Comparison of ENCODE assay signal across 19 cellular contexts in genomic region chr6:62707156-62707555, GRCh38.
DNase-seq lines count a peak whose midpoint lies in the region; ATAC-seq and TF ChIP-seq lines count a peak whose summit lies in the region.
"Had no signal": no experiment of that assay in that cellular context is flagged by ENCODE, and none has a peak within 500 bp of the region (broad histone marks: within the 10 kb centered on the region; RNA-seq: fewer than 3 reads in every experiment).

No MANE protein-coding gene starts in this region.

- no peak for DNase-seq in MM.1S
- peak; percentile 2 for DNase-seq in SKM-1 (lab: John Stamatoyannopoulos, UW; ENCODE audit: unreplicated experiment)
- DNase-seq in neural crest cell (ENCODE audit: low read depth, low spot score) = no peak
- no peak for DNase-seq in thyroid gland
- no peak for DNase-seq in NCI-H446 (lab: John Stamatoyannopoulos, UW)
- DNase-seq: activated CD4-positive, alpha-beta T cell treated with anti-CD3 and anti-CD28 coated beads, Interleukin-2, amount 50 U/mL, for 48 hours; activated naive CD4-positive, alpha-beta T cell treated with anti-CD3 and anti-CD28 coated beads, Interleukin-2, amount 10 ng/mL, durations not matched to agents 7 days and 5 days; activated T-cell treated with anti-CD3 and anti-CD28 coated beads, Interleukin-2, amount 50 U/mL, for 1 hour; heart right ventricle; kidney; MG63; NCI-H2171 treated with DMSO at 0.1 percent for 48 hours; NK-92 treated with Interleukin-12 subunit alpha and Interleukin-12 subunit beta, amount 100 ng/mL, for 24 hours had no signal

- no peaks in the 10 kb centered on the region for H3K36me3 Mint-ChIP-seq in neural crest cell (ENCODE audit: low read depth)
- H3K36me3 Mint-ChIP-seq: activated naive CD4-positive, alpha-beta T cell treated with anti-CD3 and anti-CD28 coated beads, Interleukin-2, amount 10 ng/mL, durations not matched to agents 7 days and 5 days had no signal

- no peak overlapping the region for H3K4me3 Mint-ChIP-seq in neural crest cell
- H3K4me3 Mint-ChIP-seq: activated naive CD4-positive, alpha-beta T cell treated with anti-CD3 and anti-CD28 coated beads, Interleukin-2, amount 10 ng/mL, durations not matched to agents 7 days and 5 days; natural killer cell treated with Interleukin-12 subunit alpha and Interleukin-12 subunit beta and Interleukin-15 and Interleukin-18, amount 100 ng/mL, for 72 hours had no signal

- H3K27me3 ChIP-seq in MM.1S (replicated peaks; ENCODE audit: insufficient read depth, low read length) (no peaks in the 10 kb centered on the region), thyroid gland (no peaks in the 10 kb centered on the region), gastroesophageal sphincter (no peaks in the 10 kb centered on the region)
- H3K27me3 ChIP-seq: BLaER1, heart right ventricle, MG63, SJSA1 had no signal

- H3K4me1 ChIP-seq in MM.1S (ENCODE audit: low read length) (no peaks in the 10 kb centered on the region), thyroid gland (no peaks in the 10 kb centered on the region), gastroesophageal sphincter (no peaks in the 10 kb centered on the region)
- H3K4me1 ChIP-seq: BLaER1, heart right ventricle, SJSA1 had no signal

- no peaks in the 10 kb centered on the region for H4K20me1 ChIP-seq in MM.1S (ENCODE audit: insufficient read depth, low read length)
- H4K20me1 ChIP-seq: BLaER1 had no signal

- TF ChIP-seq POLR2A in thyroid gland (IDR thresholded peaks at IDR 0.05) (no peak), gastroesophageal sphincter (IDR thresholded peaks at IDR 0.05) (no peak)

- no peak for ATAC-seq in gastroesophageal sphincter
- ATAC-seq: heart right ventricle; natural killer cell treated with Interleukin-12 subunit alpha and Interleukin-12 subunit beta and Interleukin-15 and Interleukin-18, amount 100 ng/mL, for 72 hours had no signal

- no peak overlapping the region for H3K4me2 ChIP-seq in MM.1S (ENCODE audit: low read depth, low read length)
- H3K4me2 ChIP-seq: BLaER1 had no signal

- no peaks in the 10 kb centered on the region for H3F3A ChIP-seq in MM.1S (ENCODE audit: insufficient read depth, low read length)

- H3K36me3 ChIP-seq in MM.1S (replicated peaks; ENCODE audit: insufficient read depth, low read length) (no peaks in the 10 kb centered on the region), thyroid gland (no peaks in the 10 kb centered on the region), gastroesophageal sphincter (no peaks in the 10 kb centered on the region)
- H3K36me3 ChIP-seq: BLaER1, heart right ventricle, MG63, SJSA1, thoracic aorta had no signal

- TF ChIP-seq CTCF in GM12875 (IDR thresholded peaks at IDR 0.05; ENCODE audit: borderline replicate concordance, insufficient read depth, low read depth, low read length) = 0 out of 2 replicates have a peak, but pooled peaks have one; percentile 6
- TF ChIP-seq CTCF in MM.1S (IDR thresholded peaks at IDR 0.05; ENCODE audit: low read length) = peak; percentile 9; the same call in 1 of the 2 replicates
- TF ChIP-seq CTCF in neural crest cell (conservative IDR thresholded peaks at IDR 0.05) = peak; percentile 20
- no peak for TF ChIP-seq CTCF in thyroid gland (IDR thresholded peaks at IDR 0.05)
- TF ChIP-seq CTCF in gastroesophageal sphincter (IDR thresholded peaks at IDR 0.05) = no peak

- H3K9me3 ChIP-seq in MM.1S (replicated peaks; ENCODE audit: insufficient read depth, low read length) = no peaks in the 10 kb centered on the region
- H3K9me3 ChIP-seq in thyroid gland = no peaks in the 10 kb centered on the region
- peaks cover 0 to 10% (median 0%) of the 10 kb centered on the region in 3 donors for H3K9me3 ChIP-seq in gastroesophageal sphincter
- H3K9me3 ChIP-seq: BLaER1, MG63, thoracic aorta had no signal

- H3K4me3 ChIP-seq in GM12875 (ENCODE audit: low read depth, low read length) = no peak overlapping the region
- no peak overlapping the region for H3K4me3 ChIP-seq in MM.1S (ENCODE audit: low read length)
- H3K4me3 ChIP-seq in thyroid gland (replicated peaks in 1 of 3) = no peak overlapping the region
- H3K4me3 ChIP-seq in gastroesophageal sphincter = no peak overlapping the region
- H3K4me3 ChIP-seq: BLaER1, heart right ventricle, MG63, SJSA1, thoracic aorta had no signal

- no peak overlapping the region for H3K27ac Mint-ChIP-seq in neural crest cell (ENCODE audit: unreplicated experiment)
- H3K27ac Mint-ChIP-seq: activated naive CD4-positive, alpha-beta T cell treated with anti-CD3 and anti-CD28 coated beads, Interleukin-2, amount 10 ng/mL, durations not matched to agents 7 days and 5 days; natural killer cell treated with Interleukin-12 subunit alpha and Interleukin-12 subunit beta and Interleukin-15 and Interleukin-18, amount 100 ng/mL, for 72 hours had no signal

- no peaks in the 10 kb centered on the region for H3K9me2 ChIP-seq in MM.1S (replicated peaks; ENCODE audit: insufficient read depth, low read length)

- intact Hi-C loops in thyroid gland (cut with DNase I) = no loop called here

- no peak overlapping the region for H3K9ac ChIP-seq in MM.1S (ENCODE audit: low read length)
- H3K9ac ChIP-seq: BLaER1 had no signal

- peaks cover 7% of the 10 kb centered on the region for H3K9me3 Mint-ChIP-seq in neural crest cell

- no peaks in the 10 kb centered on the region for H3K27me3 Mint-ChIP-seq in neural crest cell (ENCODE audit: low read depth)
- H3K27me3 Mint-ChIP-seq: activated naive CD4-positive, alpha-beta T cell treated with anti-CD3 and anti-CD28 coated beads, Interleukin-2, amount 10 ng/mL, durations not matched to agents 7 days and 5 days; natural killer cell treated with Interleukin-12 subunit alpha and Interleukin-12 subunit beta and Interleukin-15 and Interleukin-18, amount 100 ng/mL, for 72 hours had no signal

- no peaks in the 10 kb centered on the region for H3K79me2 ChIP-seq in MM.1S (ENCODE audit: low read length)

- no peak overlapping the region for H2AFZ ChIP-seq in MM.1S (ENCODE audit: low read length)

- no peaks in the 10 kb centered on the region for H3K4me1 Mint-ChIP-seq in neural crest cell
- H3K4me1 Mint-ChIP-seq: activated naive CD4-positive, alpha-beta T cell treated with anti-CD3 and anti-CD28 coated beads, Interleukin-2, amount 10 ng/mL, durations not matched to agents 7 days and 5 days had no signal

- TF ChIP-seq EP300 in gastroesophageal sphincter (IDR thresholded peaks at IDR 0.05) = no peak

- 100% methylated on average over 1 of the region's 1 CpG for WGBS in thyroid gland, 2 donors
- WGBS in gastroesophageal sphincter (ENCODE audit: low coverage in 1 of 2), 2 donors = no CpG with 5 or more reads among the region's 1 CpG

- H3K27ac ChIP-seq in MM.1S (ENCODE audit: low read length) (no peak overlapping the region), thyroid gland (no peak overlapping the region), gastroesophageal sphincter (no peak overlapping the region)
- H3K27ac ChIP-seq: BLaER1, heart right ventricle, SJSA1, thoracic aorta had no signal

Comparison
In these comparisons a context has a peak if more than half of its experiments do, and no peak if none do; other contexts are left out.
1. CTCF ChIP-seq: peak in GM12875 (single experiment), MM.1S (single experiment) and neural crest cell (single experiment); none in thyroid gland (0 of 6) and gastroesophageal sphincter (0 of 4).